Comparison of ENCODE assay signal across 8 cellular contexts in the genomic region with DNA sequence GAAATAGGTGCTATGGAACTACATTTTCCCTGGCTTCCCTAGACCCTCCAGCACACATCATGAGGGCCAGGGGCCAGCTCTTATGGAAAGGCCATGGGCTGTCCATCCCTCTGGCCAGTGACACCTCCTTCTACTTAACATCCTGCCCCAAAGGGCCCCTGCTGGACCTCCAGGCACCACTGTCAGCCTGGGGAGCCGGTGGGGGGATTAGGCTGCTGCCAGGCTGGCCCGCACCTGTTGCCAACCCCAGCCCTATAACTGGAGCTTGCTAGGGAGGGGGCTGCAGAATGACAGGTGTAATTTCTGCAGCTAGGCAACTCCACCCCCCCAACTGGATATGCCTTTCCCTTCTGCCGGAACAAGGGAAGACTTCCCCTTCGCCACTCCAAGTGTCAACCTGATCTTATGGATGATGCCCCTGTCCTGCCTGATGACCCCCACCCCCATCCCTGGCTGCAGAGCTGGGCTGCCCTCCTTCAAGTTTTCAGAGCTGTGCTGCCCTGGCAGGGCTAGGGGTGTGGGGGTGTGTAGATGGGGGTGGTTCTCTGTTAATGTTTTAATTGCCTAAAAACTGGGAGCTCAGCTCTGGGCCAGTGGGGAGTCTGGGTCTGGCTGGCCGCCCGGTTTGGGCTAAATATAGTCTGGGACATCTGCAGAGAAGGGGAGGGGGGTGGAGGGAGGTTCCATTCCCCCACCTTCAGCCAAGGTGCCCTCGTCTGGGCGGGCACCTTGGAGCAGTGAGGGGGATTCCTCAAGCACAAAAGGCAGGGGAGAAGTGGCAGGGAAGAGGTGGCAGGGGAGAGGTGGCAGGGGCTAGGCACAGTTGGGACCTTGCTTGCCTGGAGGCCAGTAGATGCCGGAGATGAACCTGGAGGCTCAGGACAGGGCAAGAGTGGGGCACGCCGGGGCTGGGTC. TPM values are rescaled to one million over a fixed set of nuclear protein-coding genes. Genes with fewer than 3 reads are reported as not detected.
DNase-seq lines count a peak whose midpoint lies in the region; ATAC-seq and TF ChIP-seq lines count a peak whose summit lies in the region.

No MANE protein-coding gene starts in this region.

- H3K9me3 ChIP-seq in body of pancreas = no peaks in the 10 kb centered on the region
- no peaks in the 10 kb centered on the region for H3K9me3 ChIP-seq in mesodermal cell (ENCODE audit: control insufficient read depth, low read length)
- H3K9me3 ChIP-seq in aorta (ENCODE audit: control insufficient read depth, low read length) = no peaks in the 10 kb centered on the region

- no peak for TF ChIP-seq POLR2A in body of pancreas (IDR thresholded peaks at IDR 0.05)

- DNase-seq in stimulated activated naive CD8-positive, alpha-beta T cell treated with anti-CD3 and anti-CD28 coated beads, Interleukin-15, Interleukin-2, amounts not matched to agents 100 U/mL and 50 U/mL, for 24 hours = no peak
- DNase-seq in body of pancreas (peak in 2 of 4 donors; percentile 42 to 59), aorta (peak; percentile 57 to 84), AG20443 (ENCODE audit: low spot score) (no peak), NCI-H82 treated with DMSO at 0.1 percent for 48 hours (lab: John Stamatoyannopoulos, UW; ENCODE audit: unreplicated experiment) (no peak)

- peaks cover 6% of the 10 kb centered on the region for H3K36me3 Mint-ChIP-seq in stimulated activated naive CD8-positive, alpha-beta T cell treated with anti-CD3 and anti-CD28 coated beads, Interleukin-15, Interleukin-2, amounts not matched to agents 100 ng/mL and 50 ng/mL, for 24 hours (ENCODE audit: low read depth)

- no peaks in the 10 kb centered on the region for H3K9me3 Mint-ChIP-seq in stimulated activated naive CD8-positive, alpha-beta T cell treated with anti-CD3 and anti-CD28 coated beads, Interleukin-15, Interleukin-2, amounts not matched to agents 100 ng/mL and 50 ng/mL, for 24 hours

- peak overlapping the region; percentile 100 for H3K27ac Mint-ChIP-seq in stimulated activated naive CD8-positive, alpha-beta T cell treated with anti-CD3 and anti-CD28 coated beads, Interleukin-15, Interleukin-2, amounts not matched to agents 100 ng/mL and 50 ng/mL, for 24 hours

- H3K4me1 ChIP-seq in body of pancreas = peaks cover 89% of the 10 kb centered on the region
- peaks cover 47% of the 10 kb centered on the region for H3K4me1 ChIP-seq in mesodermal cell (ENCODE audit: control insufficient read depth, insufficient read depth, low read length, poor library complexity, severe bottlenecking)
- H3K4me1 ChIP-seq in aorta (ENCODE audit: control insufficient read depth in 1 of 2, insufficient read depth in 2 of 2, low read length in 2 of 2) = peaks cover 0 to 5% of the 10 kb centered on the region in 2 donors

- intact Hi-C loops in body of pancreas (cut with DNase I) = no loop called here
- intact Hi-C loops in aorta (cut with DNase I) = loop anchor here in 1 of 2 donors (5.0 kb wide), 1 partner anchor 209 kb away; no protein-coding TSS in a partner anchor

- TF ChIP-seq CTCF in body of pancreas (IDR thresholded peaks at IDR 0.05) = no peak

- H3K4me3 Mint-ChIP-seq in stimulated activated naive CD8-positive, alpha-beta T cell treated with anti-CD3 and anti-CD28 coated beads, Interleukin-15, Interleukin-2, amounts not matched to agents 100 ng/mL and 50 ng/mL, for 24 hours = peak overlapping the region; percentile 87

- H3K27me3 ChIP-seq in body of pancreas (no peaks in the 10 kb centered on the region), aorta (ENCODE audit: control insufficient read depth in 1 of 2, insufficient read depth in 2 of 2, low read length in 1 of 2) (no peaks in the 10 kb centered on the region)

- peaks cover 92% of the 10 kb centered on the region for H3K4me1 Mint-ChIP-seq in stimulated activated naive CD8-positive, alpha-beta T cell treated with anti-CD3 and anti-CD28 coated beads, Interleukin-15, Interleukin-2, amounts not matched to agents 100 ng/mL and 50 ng/mL, for 24 hours (ENCODE audit: low read depth)

- H3K4me3 ChIP-seq in body of pancreas (no peak overlapping the region), mesodermal cell (ENCODE audit: extremely low read depth, insufficient read depth, low read length, poor library complexity, severe bottlenecking) (no peak overlapping the region), aorta (ENCODE audit: low read length in 2 of 2) (no peak overlapping the region)

- peak overlapping the region; percentile 2 to 81 (median 66) for H3K27ac ChIP-seq in body of pancreas
- H3K27ac ChIP-seq in mesodermal cell (ENCODE audit: low read depth, low read length, severe bottlenecking) = peak overlapping the region; percentile 97
- H3K27ac ChIP-seq in aorta (ENCODE audit: low read depth in 1 of 2, low read length in 2 of 2) = peak overlapping the region in 1 of 2 donors; percentile 85

- WGBS in body of pancreas, 2 donors = 28 to 44% methylated on average over 8 to 11 of the region's 11 CpGs
- 79 to 87% methylated on average over 3 to 6 of the region's 11 CpGs for WGBS in mesodermal cell (ENCODE audit: insufficient coverage in 2 of 2), 2 experiments
- 14 to 15% methylated on average over 11 of the region's 11 CpGs for WGBS in aorta, 2 donors

- ATAC-seq in stimulated activated naive CD8-positive, alpha-beta T cell treated with anti-CD3 and anti-CD28 coated beads, Interleukin-15, Interleukin-2, amounts not matched to agents 100 U/mL and 50 U/mL, for 24 hours = no peak
- ATAC-seq in body of pancreas (no peak), aorta (ENCODE audit: low FRiP score) (no peak), HG03045 (IDR thresholded peaks at IDR 0.05; ENCODE audit: unreplicated experiment) (no peak)

- H3K27me3 Mint-ChIP-seq in stimulated activated naive CD8-positive, alpha-beta T cell treated with anti-CD3 and anti-CD28 coated beads, Interleukin-15, Interleukin-2, amounts not matched to agents 100 ng/mL and 50 ng/mL, for 24 hours = peaks cover 3% of the 10 kb centered on the region

- H3K36me3 ChIP-seq in body of pancreas (replicated peaks in 1 of 2; ENCODE audit: insufficient read depth in 1 of 2, low read depth in 2 of 2) (no peaks in the 10 kb centered on the region), mesodermal cell (ENCODE audit: control insufficient read depth, insufficient read depth, low read length) (no peaks in the 10 kb centered on the region), aorta (ENCODE audit: control insufficient read depth in 1 of 2, insufficient read depth in 2 of 2, low read length in 1 of 2) (no peaks in the 10 kb centered on the region)

RNA-seq across cellular contexts. Expression of a gene that starts 12.8 kb away (rescaled TPM):
- total RNA-seq in body of pancreas (10 to 100 TPM; 11.4 to 13.8 TPM), aorta (10 to 100 TPM; 52.7 to 88.3 TPM)
- polyA plus RNA-seq in mesodermal cell (2013, experiment 1 of 2) = 40.2 TPM
- 31.4 TPM for polyA plus RNA-seq in mesodermal cell (2013, experiment 2 of 2)
- 10 to 100 TPM; 10.6 to 25.6 TPM for polyA plus RNA-seq in aorta

RNA-seq across cellular contexts. Expression of a gene that starts 34.1 kb away (rescaled TPM):
- total RNA-seq in body of pancreas (under 1 TPM; 0.66 to 0.78 TPM), aorta (1 to 10 TPM; 1.7 to 2.5 TPM)
- polyA plus RNA-seq in mesodermal cell (2013, experiment 1 of 2) = 27.1 TPM
- 24.8 TPM for polyA plus RNA-seq in mesodermal cell (2013, experiment 2 of 2)
- polyA plus RNA-seq in aorta = 1 to 10 TPM in 1 of 2 donors, under 1 TPM in 1; 0.38 to 1.6 TPM

RNA-seq across cellular contexts. Expression of a gene that starts 42.8 kb away (rescaled TPM):
- total RNA-seq in body of pancreas = 1 to 10 TPM in 1 of 2 donors, not detected in 1; 1.3 TPM
- 0.37 TPM for polyA plus RNA-seq in mesodermal cell (2013, experiment 1 of 2)
- not detected for polyA plus RNA-seq in mesodermal cell (2013, experiment 2 of 2)
- 1 to 10 TPM; 1.8 to 2.2 TPM for total RNA-seq in aorta
- not detected for polyA plus RNA-seq in aorta

Comparison
In these comparisons a context has a peak if more than half of its experiments do, and no peak if none do; other contexts are left out.
1. DNase-seq: peak in aorta (2 of 2); none in stimulated activated naive CD8-positive, alpha-beta T cell treated with anti-CD3 and anti-CD28 coated beads, Interleukin-15, Interleukin-2, amounts not matched to agents 100 U/mL and 50 U/mL, for 24 hours (single experiment), AG20443 (single experiment) and NCI-H82 treated with DMSO at 0.1 percent for 48 hours (single experiment).